ENCODE assay signal across 8 cellular contexts in genomic region chr16:30747799-30748633, GRCh38. TPM values are rescaled to one million over a fixed set of nuclear protein-coding genes. Genes with fewer than 3 reads are reported as not detected.
DNase-seq lines count a peak whose midpoint lies in the region; ATAC-seq, FAIRE-seq and TF ChIP-seq lines count a peak whose summit lies in the region.

PHKG2 (plus strand) TSS chr16:30748425; CDS start chr16:30748821, 396 bp downstream.

- no peaks in the 10 kb centered on the region for H3K9me3 ChIP-seq in OCI-LY7 (ENCODE audit: low read length)

- CTCF ChIA-PET in OCI-LY7 (lab: Charles Lee; ENCODE audit: unreplicated experiment): interaction anchor here (1.2 to 1.5 kb wide), 2 partner anchors 51 to 194 kb away, joined by 3 to 4 read pairs; no protein-coding TSS in a partner anchor

- H3K27ac Mint-ChIP-seq in endothelial cell (ENCODE audit: unreplicated experiment) (peak within 1 kb of the TSS; percentile 79), mesothelial cell of epicardium (peak within 1 kb of the TSS; percentile 86)

- POLR2A ChIA-PET in OCI-LY7 (lab: Charles Lee): interaction anchor here (0.5 to 1.5 kb wide), 13 partner anchors 11 to 69 kb away, joined by 3 to 6 read pairs (median 3); partner anchors contain the start of gene RNF40

- H4K20me1 ChIP-seq in OCI-LY7 (ENCODE audit: insufficient read depth, low read length): 0 out of 2 replicates have a peak, but pooled peaks cover 4% of the 10 kb centered on the region

- peaks cover 6% of the 10 kb centered on the region for H3K27me3 Mint-ChIP-seq in endothelial cell (ENCODE audit: unreplicated experiment)
- no peaks in the 10 kb centered on the region for H3K27me3 Mint-ChIP-seq in mesothelial cell of epicardium (ENCODE audit: low read depth)

- H3K36me3 Mint-ChIP-seq in endothelial cell (ENCODE audit: low read depth, unreplicated experiment) (peaks cover 26% of the 10 kb centered on the region), mesothelial cell of epicardium (peaks cover 20% of the 10 kb centered on the region)

- H2AFZ ChIP-seq in OCI-LY7 (ENCODE audit: low read length): peak within 1 kb of the TSS; percentile 76

- H3K9me3 Mint-ChIP-seq in endothelial cell (ENCODE audit: unreplicated experiment) (no peaks in the 10 kb centered on the region), mesothelial cell of epicardium (no peaks in the 10 kb centered on the region)

- peak within 1 kb of the TSS; percentile 82 for H3K4me2 ChIP-seq in OCI-LY7 (ENCODE audit: low read length)

- H3K4me3 Mint-ChIP-seq in endothelial cell (ENCODE audit: unreplicated experiment): peak within 1 kb of the TSS; percentile 98
- H3K4me3 Mint-ChIP-seq in mesothelial cell of epicardium: peak within 1 kb of the TSS; percentile 91

- peak within 1 kb of the TSS; percentile 87 for H3K4me3 ChIP-seq in OCI-LY7 (ENCODE audit: low read depth, low read length, poor library complexity, severe bottlenecking)

- peak within 1 kb of the TSS; percentile 40 for H3K27ac ChIP-seq in OCI-LY7 (ENCODE audit: low read depth, low read length, poor library complexity, severe bottlenecking)

- H3K4me1 Mint-ChIP-seq in endothelial cell (ENCODE audit: unreplicated experiment) (peaks cover 12% of the 10 kb centered on the region), mesothelial cell of epicardium (peaks cover 7% of the 10 kb centered on the region)

- no peak for FAIRE-seq in D721Med (lab: Jason Lieb, UNC)

- H3K9me2 ChIP-seq in OCI-LY7 (ENCODE audit: insufficient read depth, low read length): no peaks in the 10 kb centered on the region

- BruUV-seq in OCI-LY7 (replicated peaks; lab: Mats Ljungman, UMichigan): no TSS peak

- intact Hi-C loops in OCI-LY7 (cut with micrococcal nuclease; ENCODE audit: unreplicated experiment): loop anchor here (1.0 to 2.0 kb wide), 3 partner anchors 15 to 66 kb away; partner anchors contain the start of genes CFAP119 and RNF40

- no peak for TF ChIP-seq CTCF in D721Med (IDR thresholded peaks at IDR 0.05; ENCODE audit: insufficient read depth, missing control alignments)
- no peak for TF ChIP-seq CTCF in OCI-LY7 (conservative IDR thresholded peaks at IDR 0.05; ENCODE audit: low read length)
- no peak for TF ChIP-seq CTCF in endothelial cell (IDR thresholded peaks at IDR 0.05; ENCODE audit: unreplicated experiment)
- TF ChIP-seq CTCF in mesothelial cell of epicardium (IDR thresholded peaks at IDR 0.05; ENCODE audit: unreplicated experiment): no peak

- peaks cover 44% of the 10 kb centered on the region for H3K36me3 ChIP-seq in OCI-LY7 (ENCODE audit: insufficient read depth, low read length)

- DNase-seq in D721Med (ENCODE audit: insufficient read length, low spot score) (peak; percentile 85), HuH-7.5 (ENCODE audit: low spot score) (peak; percentile 96), OCI-LY7 (ENCODE audit: low spot score) (peak; percentile 99), activated T-cell treated with anti-CD3 and anti-CD28 coated beads for 1 hour (ENCODE audit: low read depth) (peak; percentile 90), endothelial cell (ENCODE audit: low spot score) (peak; percentile 98), mesothelial cell of epicardium (ENCODE audit: low spot score in 2 of 2, unreplicated experiment in 2 of 2) (peak; percentile 96)
- peak; percentile 98 for DNase-seq in stimulated activated CD8-positive, alpha-beta memory T cell treated with anti-CD3 and anti-CD28 coated beads, Interleukin-15, amount 100 ng/mL, for 48 hours (ENCODE audit: low read depth in 2 of 2)

- H3K79me2 ChIP-seq in OCI-LY7 (ENCODE audit: insufficient read depth, low read depth, low read length): peaks cover 13% of the 10 kb centered on the region

- H3K4me1 ChIP-seq in OCI-LY7 (ENCODE audit: insufficient read depth, low read length, poor library complexity, severe bottlenecking): peaks cover 15% of the 10 kb centered on the region

- peak; percentile 91 for ATAC-seq in GM21526 (IDR thresholded peaks at IDR 0.05; ENCODE audit: low FRiP score, unreplicated experiment)

RNA-seq across cellular contexts. Expression of gene PHKG2, which starts in this region (rescaled TPM):
- 37.6 and 40.5 TPM in 2 replicates for total RNA-seq in OCI-LY7 (2014; rRNA removed; shearing (Covaris generic))
- total RNA-seq in OCI-LY7 (2022) (41.9 and 46.5 TPM in 2 replicates), endothelial cell (ENCODE audit: unreplicated experiment) (27.5 TPM), mesothelial cell of epicardium (44.6 to 53.2 TPM (median 46.4 TPM) in 3 replicates)

Comparison
In these comparisons a context has a peak if more than half of its experiments do, and no peak if none do; other contexts are left out.
1. Peak in every context shown above with its lines: DNase-seq, ATAC-seq, H3K4me3 ChIP-seq and H3K27ac ChIP-seq.